ENCODE assay signal across 9 cellular contexts in the genomic region with DNA sequence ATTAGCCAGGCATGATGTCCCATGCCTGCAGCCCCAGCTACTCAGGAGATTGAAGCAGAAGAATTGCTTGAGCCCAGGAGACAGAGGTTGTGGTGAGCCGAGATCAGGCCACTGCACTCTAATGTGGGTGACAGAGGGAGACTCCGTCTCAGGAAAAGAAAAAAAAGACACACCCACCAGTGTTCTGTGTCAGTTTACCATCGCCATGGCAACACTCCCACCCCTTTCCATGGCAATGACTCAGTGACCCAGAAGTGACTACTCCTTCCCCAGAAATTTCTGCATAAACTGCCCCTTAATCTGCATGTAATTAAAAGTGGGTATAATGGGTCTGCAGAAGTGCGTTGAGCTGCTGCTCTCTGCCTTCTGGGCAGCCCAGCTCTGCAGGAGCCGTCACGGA. TPM values are rescaled to one million over a fixed set of nuclear protein-coding genes. Genes with fewer than 3 reads are reported as not detected.
A peak's percentile ranks its signal among the peaks of the same experiment; 100 is the strongest.
DNase-seq lines count a peak whose midpoint lies in the region; ATAC-seq and TF ChIP-seq lines count a peak whose summit lies in the region.
"Had no signal": no experiment of that assay in that cellular context is flagged by ENCODE, and none has a peak within 500 bp of the region (broad histone marks: within the 10 kb centered on the region; RNA-seq: fewer than 3 reads in every experiment).

No MANE protein-coding gene starts in this region.

- H2BK5ac ChIP-seq in IMR-90 (ENCODE audit: low read depth, low read length, poor library complexity, severe bottlenecking) = no peak overlapping the region

- TF ChIP-seq POLR2A in IMR-90 (IDR thresholded peaks at IDR 0.05; ENCODE audit: low read depth, low read length) = no peak

- in situ Hi-C loops in IMR-90 (cut with MboI; ENCODE audit: low sequenced_read_pairs) = no loop called here

- dilution Hi-C loops in IMR-90 (cut with HindIII; ENCODE audit: low sequenced_read_pairs, unreplicated experiment) = no loop called here

- CTCF ChIA-PET in IMR-90 (lab: Yijun Ruan, JAX) = no interaction called here

- H2BK15ac ChIP-seq in IMR-90 (ENCODE audit: low read depth, low read length) = no peak overlapping the region

- peaks cover 6% of the 10 kb centered on the region for H4K20me1 ChIP-seq in IMR-90 (ENCODE audit: insufficient read depth, low read length)

- peaks cover 4% of the 10 kb centered on the region for H3K9me1 ChIP-seq in IMR-90 (ENCODE audit: insufficient read depth, low read length)

- DNase-seq in IMR-90 = peak; percentile 75
- DNase-seq in activated CD8-positive, alpha-beta memory T cell treated with anti-CD3 and anti-CD28 coated beads, Interleukin-2, amount 50 U/mL, for 48 hours = peak; percentile 84
- peak in 1 of 2 donors; percentile 27 for DNase-seq in foreskin keratinocyte
- DNase-seq in stimulated activated CD8-positive, alpha-beta memory T cell treated with anti-CD3 and anti-CD28 coated beads, Interleukin-15, amount 100 ng/mL, for 48 hours (ENCODE audit: low read depth in 2 of 2) = peak; percentile 74 to 78
- no peak for DNase-seq in glutamatergic neuron
- no peak for DNase-seq in effector memory CD4-positive, alpha-beta T cell
- no peak for DNase-seq in Ammon's horn (ENCODE audit: low spot score)
- DNase-seq: NCI-H1417 treated with DMSO at 0.1 percent for 48 hours had no signal

- no peaks in the 10 kb centered on the region for H3K36me3 ChIP-seq in IMR-90 (ENCODE audit: control insufficient read depth, insufficient read depth, low read length)
- no peaks in the 10 kb centered on the region for H3K36me3 ChIP-seq in effector memory CD4-positive, alpha-beta T cell (ENCODE audit: control insufficient read depth, insufficient read depth, low read length)

- POLR2A ChIA-PET in IMR-90 (lab: Charles Lee; ENCODE audit: unreplicated experiment) = no interaction called here

- H3K27me3 ChIP-seq in IMR-90 (ENCODE audit: control insufficient read depth, insufficient read depth, low read length) (no peaks in the 10 kb centered on the region), foreskin keratinocyte (peaks cover 2% of the 10 kb centered on the region)
- H3K27me3 ChIP-seq in effector memory CD4-positive, alpha-beta T cell (replicated peaks; ENCODE audit: control insufficient read depth, insufficient read depth, low read length, poor library complexity, severe bottlenecking) = no peaks in the 10 kb centered on the region

- H2AK5ac ChIP-seq in IMR-90 (ENCODE audit: low read depth, low read length) = no peak overlapping the region

- no peak overlapping the region for H3K18ac ChIP-seq in IMR-90 (ENCODE audit: low read depth, low read length)

- H3K4me1 Mint-ChIP-seq in glutamatergic neuron (ENCODE audit: low read depth, unreplicated experiment) = peaks cover 7% of the 10 kb centered on the region

- H3K14ac ChIP-seq in IMR-90 (replicated peaks; ENCODE audit: low read depth, low read length) = no peak overlapping the region

- H2AFZ ChIP-seq in IMR-90 (replicated peaks; ENCODE audit: low read length, poor library complexity) = no peak overlapping the region

- H4K8ac ChIP-seq in IMR-90 (ENCODE audit: low read depth in 2 of 2, low read length in 2 of 2) = no peak overlapping the region

- H3K36me3 Mint-ChIP-seq in glutamatergic neuron (ENCODE audit: unreplicated experiment) = no peaks in the 10 kb centered on the region
- H3K36me3 Mint-ChIP-seq: stimulated activated memory B cell treated with anti-CD40 and anti-IgM and Interleukin-4, amounts not matched to agents 10 μg/mL and 1 μg/mL and 100 μg/mL, for 72 hours had no signal

- no TSS peak for BruUV-seq in IMR-90 (replicated peaks; lab: Mats Ljungman, UMichigan)

- H3K9ac ChIP-seq in IMR-90 (ENCODE audit: low read depth, low read length) = no peak overlapping the region

- H3K27ac ChIP-seq in IMR-90 (ENCODE audit: insufficient read depth, low read length) = no peak overlapping the region
- no peak overlapping the region for H3K27ac ChIP-seq in foreskin keratinocyte
- no peak overlapping the region for H3K27ac ChIP-seq in effector memory CD4-positive, alpha-beta T cell (ENCODE audit: insufficient read depth, low read length, poor library complexity, severe bottlenecking)

- H3K27me3 Mint-ChIP-seq in glutamatergic neuron (ENCODE audit: unreplicated experiment) = peaks cover 3% of the 10 kb centered on the region
- H3K27me3 Mint-ChIP-seq: stimulated activated memory B cell treated with anti-CD40 and anti-IgM and Interleukin-4, amounts not matched to agents 10 μg/mL and 1 μg/mL and 100 μg/mL, for 72 hours had no signal

- H3K56ac ChIP-seq in IMR-90 (ENCODE audit: extremely low read depth, insufficient read depth, low read length) = no peak overlapping the region

- no peak overlapping the region for H3K4me3 ChIP-seq in IMR-90 (ENCODE audit: insufficient read depth, low read depth, low read length)
- H3K4me3 ChIP-seq in effector memory CD4-positive, alpha-beta T cell (ENCODE audit: insufficient read depth, low read depth, low read length, poor library complexity, severe bottlenecking) = no peak overlapping the region

- TF ChIP-seq RAD21 in IMR-90 (IDR thresholded peaks at IDR 0.05; ENCODE audit: low read length) = no peak

- no peak overlapping the region for H3K27ac Mint-ChIP-seq in glutamatergic neuron (ENCODE audit: unreplicated experiment)
- H3K27ac Mint-ChIP-seq: stimulated activated memory B cell treated with anti-CD40 and anti-IgM and Interleukin-4, amounts not matched to agents 10 μg/mL and 1 μg/mL and 100 μg/mL, for 72 hours had no signal

- H3K4ac ChIP-seq in IMR-90 (ENCODE audit: low read depth, low read length) = no peak overlapping the region

- H2AK9ac ChIP-seq in IMR-90 (replicated peaks; ENCODE audit: low read depth, low read length, poor library complexity) = no peak overlapping the region

- H3K9me3 ChIP-seq in IMR-90 (ENCODE audit: control insufficient read depth, insufficient read depth, low read length) = no peaks in the 10 kb centered on the region
- no peaks in the 10 kb centered on the region for H3K9me3 ChIP-seq in effector memory CD4-positive, alpha-beta T cell (ENCODE audit: control insufficient read depth, low read length)

- no CpG with 5 or more reads among the region's 6 CpGs for WGBS in IMR-90 (ENCODE audit: extremely low coverage in 2 of 2, insufficient read length in 1 of 2), 2 experiments

- no peak overlapping the region for H2BK120ac ChIP-seq in IMR-90 (ENCODE audit: low read depth, low read length)

- no peak overlapping the region for H2BK20ac ChIP-seq in IMR-90 (ENCODE audit: low read depth, low read length)

- H3K79me1 ChIP-seq in IMR-90 (ENCODE audit: low read depth in 1 of 2, low read length in 2 of 2) = peaks cover 8 to 17% of the 10 kb centered on the region in 2 experiments

- no peak overlapping the region for H3K4me3 Mint-ChIP-seq in glutamatergic neuron (ENCODE audit: unreplicated experiment)
- H3K4me3 Mint-ChIP-seq: stimulated activated memory B cell treated with anti-CD40 and anti-IgM and Interleukin-4, amounts not matched to agents 10 μg/mL and 1 μg/mL and 100 μg/mL, for 72 hours had no signal

- no peak overlapping the region for H4K91ac ChIP-seq in IMR-90 (ENCODE audit: insufficient read depth, low read depth, low read length)

- ATAC-seq in IMR-90 (ENCODE audit: low read depth) (no peak), foreskin keratinocyte (peak; percentile 6)
- ATAC-seq: stimulated activated memory B cell treated with anti-CD40 and anti-IgM and Interleukin-4, amounts not matched to agents 10 μg/mL and 1 μg/mL and 100 μg/mL, for 72 hours had no signal

- intact Hi-C loops in IMR-90 (cut with micrococcal nuclease) = loop anchor here (10.0 kb wide), 1 partner anchor 611 kb away; the partner anchor contains the start of gene BANP

- no peak overlapping the region for H4K5ac ChIP-seq in IMR-90 (ENCODE audit: low read depth, low read length)

- peaks cover 2% of the 10 kb centered on the region for H3K9me3 Mint-ChIP-seq in glutamatergic neuron (ENCODE audit: unreplicated experiment)
- H3K9me3 Mint-ChIP-seq: stimulated activated memory B cell treated with anti-CD40 and anti-IgM and Interleukin-4, amounts not matched to agents 10 μg/mL and 1 μg/mL and 100 μg/mL, for 72 hours had no signal

- H3K4me2 ChIP-seq in IMR-90 (ENCODE audit: low read depth, low read length) = no peak overlapping the region

- H3K23ac ChIP-seq in IMR-90 (ENCODE audit: low read depth, low read length) = no peak overlapping the region

- TF ChIP-seq CTCF in IMR-90 (conservative IDR thresholded peaks at IDR 0.05; ENCODE audit: low read depth, low read length) (no peak), foreskin keratinocyte (conservative IDR thresholded peaks at IDR 0.05) (no peak), glutamatergic neuron (IDR thresholded peaks at IDR 0.05; ENCODE audit: partially characterized antibody, unreplicated experiment) (no peak)

- H3K4me1 ChIP-seq in IMR-90 (ENCODE audit: control insufficient read depth, insufficient read depth, low read length) (peaks cover 5% of the 10 kb centered on the region), foreskin keratinocyte (no peaks in the 10 kb centered on the region)
- peaks cover 13% of the 10 kb centered on the region for H3K4me1 ChIP-seq in effector memory CD4-positive, alpha-beta T cell (ENCODE audit: control insufficient read depth, insufficient read depth, low read length, poor library complexity, severe bottlenecking)

TF ChIP-seq in IMR-90, 13 proteins besides CTCF, POLR2A, EP300 and RAD21:
- TF ChIP-seq MAFK (IDR thresholded peaks at IDR 0.05; ENCODE audit: low read depth, low read length) (no peak), CHD1 (IDR thresholded peaks at IDR 0.05; ENCODE audit: low read depth, low read length) (no peak)

RNA-seq across cellular contexts. Expression of gene ZC3H18, which starts 4.0 kb away (rescaled TPM):
- total RNA-seq in IMR-90 (2012; rRNA removed) (3.4 and 4.2 TPM in 2 replicates), foreskin keratinocyte (28.9 and 34.9 TPM in 2 replicates), glutamatergic neuron (ENCODE audit: unreplicated experiment) (48.9 TPM)
- polyA plus RNA-seq in IMR-90 (2012; rRNA removed) (21.3 and 22.7 TPM in 2 replicates), foreskin keratinocyte (25.9 and 29.7 TPM in 2 replicates)
- polyA plus RNA-seq in IMR-90 (2012; cell fraction: cytosol; rRNA removed) = 15.4 and 23.2 TPM in 2 replicates
- 64.2 and 65.2 TPM in 2 replicates for polyA plus RNA-seq in IMR-90 (2012; cell fraction: nucleus; rRNA removed; ENCODE audit: low replicate concordance)

Comparison
In these comparisons a context has a peak if more than half of its experiments do, and no peak if none do; other contexts are left out.
1. DNase-seq: peak in IMR-90 (single experiment), activated CD8-positive, alpha-beta memory T cell treated with anti-CD3 and anti-CD28 coated beads, Interleukin-2, amount 50 U/mL, for 48 hours (single experiment) and stimulated activated CD8-positive, alpha-beta memory T cell treated with anti-CD3 and anti-CD28 coated beads, Interleukin-15, amount 100 ng/mL, for 48 hours (2 of 2); none in glutamatergic neuron (single experiment), effector memory CD4-positive, alpha-beta T cell (0 of 3) and Ammon's horn (single experiment).